ENCODE assay signal across 7 cellular contexts in genomic region chr1:145859491-145860159, GRCh38. TPM values are rescaled to one million over a fixed set of nuclear protein-coding genes. Genes with fewer than 3 reads are reported as not detected.
DNase-seq lines count a peak whose midpoint lies in the region; ATAC-seq and TF ChIP-seq lines count a peak whose summit lies in the region.

No MANE protein-coding gene starts in this region.

- ATAC-seq in GM18505 (IDR thresholded peaks at IDR 0.05; ENCODE audit: unreplicated experiment) (peak; percentile 73), HG02885 (IDR thresholded peaks at IDR 0.05; ENCODE audit: poor library complexity, unreplicated experiment) (peak; percentile 74), sciatic nerve (peak; percentile 90)

- DNase-seq in NCI-H1930 (lab: John Stamatoyannopoulos, UW) (peak; percentile 67 to 83), T-helper 9 cell (peak; percentile 70), astrocyte of the hippocampus (ENCODE audit: low read depth, low spot score) (peak; percentile 95), hypothalamus (lab: John Stamatoyannopoulos, UW) (peak in 49 of 51 donors; percentile 37 to 88 (median 73)), sciatic nerve (ENCODE audit: low spot score) (peak; percentile 95)

- intact Hi-C loops in sciatic nerve (cut with DNase I): no loop called here

- TF ChIP-seq POLR2A in GM18505 (IDR thresholded peaks at IDR 0.05; ENCODE audit: borderline replicate concordance, extremely low read depth, insufficient read depth, insufficient read length): peak; percentile 60

RNA-seq across cellular contexts. Expression of gene PIAS3, which starts 0.7 kb away (rescaled TPM):
- total RNA-seq in sciatic nerve: 44.5 TPM

RNA-seq across cellular contexts. Expression of gene NUDT17, which starts 14.2 kb away (rescaled TPM):
- 3.9 TPM for total RNA-seq in sciatic nerve

RNA-seq across cellular contexts. Expression of gene ANKRD35, which starts 26.0 kb away (rescaled TPM):
- 3.8 TPM for total RNA-seq in sciatic nerve

RNA-seq across cellular contexts. Expression of gene POLR3C, which starts 35.6 kb away (rescaled TPM):
- total RNA-seq in sciatic nerve: 26.2 TPM

RNA-seq across cellular contexts. Expression of gene RNF115, which starts 35.7 kb away (rescaled TPM):
- 19.9 TPM for total RNA-seq in sciatic nerve

Comparison
In these comparisons a context has a peak if more than half of its experiments do, and no peak if none do; other contexts are left out.
1. Peak in every context shown above with its lines: DNase-seq and ATAC-seq.